In genomic region chr14:51651388-51652167, GRCh38 we compare ENCODE assay signal across 8 cellular contexts. TPM values are rescaled to one million over a fixed set of nuclear protein-coding genes. Genes with fewer than 3 reads are reported as not detected.
DNase-seq lines count a peak whose midpoint lies in the region; ATAC-seq and TF ChIP-seq lines count a peak whose summit lies in the region.

FRMD6 (plus strand) TSS chr14:51651910; CDS start chr14:51689837, 37,927 bp downstream.

- peaks cover 28% of the 10 kb centered on the region for H3K36me3 ChIP-seq in SJSA1
- no peaks in the 10 kb centered on the region for H3K36me3 ChIP-seq in suprapubic skin

- no peaks in the 10 kb centered on the region for H3K9me3 Mint-ChIP-seq in activated naive CD4-positive, alpha-beta T cell treated with anti-CD3 and anti-CD28 coated beads, Interleukin-2, amount 10 ng/mL, durations not matched to agents 7 days and 5 days

- peaks cover 29% of the 10 kb centered on the region for H3K4me1 ChIP-seq in SJSA1 (replicated peaks)
- peaks cover 48% of the 10 kb centered on the region for H3K4me1 ChIP-seq in suprapubic skin

- under 1% methylated on average over 34 of the region's 86 CpGs for WGBS in suprapubic skin

- peak within 1 kb of the TSS; percentile 81 for H3K4me3 Mint-ChIP-seq in activated naive CD4-positive, alpha-beta T cell treated with anti-CD3 and anti-CD28 coated beads, Interleukin-2, amount 10 ng/mL, durations not matched to agents 7 days and 5 days

- CTCF ChIA-PET in activated naive CD4-positive, alpha-beta T cell treated with anti-CD3 and anti-CD28 coated beads, Interleukin-2, amount 10 ng/mL, durations not matched to agents 7 days and 5 days (lab: Charles Lee) = interaction anchor here (0.6 to 3.1 kb wide), 12 partner anchors 9 to 367 kb away, joined by 3 to 26 read pairs (median 4); no protein-coding TSS in a partner anchor

- H3K27me3 Mint-ChIP-seq in activated naive CD4-positive, alpha-beta T cell treated with anti-CD3 and anti-CD28 coated beads, Interleukin-2, amount 10 ng/mL, durations not matched to agents 7 days and 5 days = peaks cover 30% of the 10 kb centered on the region

- H3K27ac ChIP-seq in SJSA1 = peak within 1 kb of the TSS; percentile 97
- peak within 1 kb of the TSS; percentile 98 for H3K27ac ChIP-seq in suprapubic skin

- peak; percentile 68 to 87 for TF ChIP-seq CTCF in suprapubic skin (IDR thresholded peaks at IDR 0.05)

- peak in 1 of 2 donors; percentile 80 for TF ChIP-seq POLR2A in suprapubic skin (IDR thresholded peaks at IDR 0.05)

- no peaks in the 10 kb centered on the region for H3K9me3 ChIP-seq in SJSA1 (replicated peaks)
- no peaks in the 10 kb centered on the region for H3K9me3 ChIP-seq in suprapubic skin

- peaks cover 30% of the 10 kb centered on the region for H3K4me1 Mint-ChIP-seq in activated naive CD4-positive, alpha-beta T cell treated with anti-CD3 and anti-CD28 coated beads, Interleukin-2, amount 10 ng/mL, durations not matched to agents 7 days and 5 days

- peak within 1 kb of the TSS; percentile 82 for H3K27ac Mint-ChIP-seq in activated naive CD4-positive, alpha-beta T cell treated with anti-CD3 and anti-CD28 coated beads, Interleukin-2, amount 10 ng/mL, durations not matched to agents 7 days and 5 days

- peak; percentile 94 for DNase-seq in Daoy (ENCODE audit: low read depth)
- peak; percentile 79 to 87 for DNase-seq in Kasumi-1 (lab: John Stamatoyannopoulos, UW)
- DNase-seq in SJSA1 (ENCODE audit: low read depth in 1 of 2, low spot score in 2 of 2) = peak; percentile 85 to 89
- DNase-seq in activated naive CD4-positive, alpha-beta T cell treated with anti-CD3 and anti-CD28 coated beads, Interleukin-2, amount 10 ng/mL, durations not matched to agents 7 days and 5 days = peak; percentile 90
- peak; percentile 87 for DNase-seq in globus pallidus (ENCODE audit: low spot score)
- peak; percentile 83 for DNase-seq in occipital lobe (lab: John Stamatoyannopoulos, UW)
- DNase-seq in suprapubic skin (ENCODE audit: low spot score in 2 of 2) = peak; percentile 92 to 95

- H3K27me3 ChIP-seq in SJSA1 (replicated peaks) = no peaks in the 10 kb centered on the region
- no peaks in the 10 kb centered on the region for H3K27me3 ChIP-seq in suprapubic skin

- H3K4me3 ChIP-seq in SJSA1 (peak within 1 kb of the TSS; percentile 78), suprapubic skin (peak within 1 kb of the TSS; percentile 94)

- TF ChIP-seq EP300 in suprapubic skin (IDR thresholded peaks at IDR 0.05) = no peak

- ATAC-seq in GM21825 (IDR thresholded peaks at IDR 0.05; ENCODE audit: unreplicated experiment) = peak; percentile 74

- no peaks in the 10 kb centered on the region for H3K36me3 Mint-ChIP-seq in activated naive CD4-positive, alpha-beta T cell treated with anti-CD3 and anti-CD28 coated beads, Interleukin-2, amount 10 ng/mL, durations not matched to agents 7 days and 5 days

RNA-seq across cellular contexts. Expression of gene FRMD6, which starts in this region (rescaled TPM):
- 185 and 203 TPM in 2 replicates for total RNA-seq in Daoy (2014; rRNA removed; shearing (Covaris generic))
- 87.3 and 108 TPM in 2 replicates for total RNA-seq in SJSA1 (2014; rRNA removed; shearing (Covaris generic))
- 20.3 TPM for total RNA-seq in occipital lobe
- 100 to 1,000 TPM in 2 of 4 donors, 10 to 100 TPM in 2; 88.3 to 165 (median 119) TPM for total RNA-seq in suprapubic skin

Comparison
In these comparisons a context has a peak if more than half of its experiments do, and no peak if none do; other contexts are left out.
1. Peak in every context shown above with its lines: DNase-seq, ATAC-seq, H3K4me3 ChIP-seq and H3K27ac ChIP-seq.